Comparison of ENCODE assay signal across 17 cellular contexts in the genomic region with DNA sequence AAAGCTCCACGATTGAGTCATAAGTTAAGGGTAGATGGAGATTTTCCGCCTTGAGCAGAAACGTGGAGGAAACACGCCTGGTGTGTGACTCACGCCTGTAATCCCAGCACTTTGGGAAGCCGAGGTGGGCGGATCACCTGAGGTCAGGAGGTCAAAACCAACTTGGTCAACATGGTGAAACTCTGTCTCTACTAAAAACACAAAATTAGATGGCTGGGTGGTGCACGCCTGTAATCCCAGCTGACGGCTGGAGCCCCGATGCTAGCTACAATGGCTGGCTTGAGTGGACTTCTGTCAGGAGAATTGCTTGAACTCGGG. TPM values are rescaled to one million over a fixed set of nuclear protein-coding genes. Genes with fewer than 3 reads are reported as not detected.
DNase-seq lines count a peak whose midpoint lies in the region; ATAC-seq and TF ChIP-seq lines count a peak whose summit lies in the region.
"Had no signal": no experiment of that assay in that cellular context is flagged by ENCODE, and none has a peak within 500 bp of the region (broad histone marks: within the 10 kb centered on the region; RNA-seq: fewer than 3 reads in every experiment).

No MANE protein-coding gene starts in this region.

- intact Hi-C loops in ovary (cut with DNase I), result no loop called here
- intact Hi-C loops in activated T-helper 1 cell treated with anti-CD3 and anti-CD28 coated beads, Interleukin-12 subunit alpha, Interleukin-12 subunit beta, Interleukin-2, Interleukin-4 antibody, amounts not matched to agents 30 ng/mL and 10 ng/mL and 1 ng/mL, durations not matched to agents 14 hours and 24 hours and 36 hours (cut with micrococcal nuclease), result no loop called here

- no peak overlapping the region for H3K27ac ChIP-seq in ovary
- H3K27ac ChIP-seq: SK-N-MC, testis had no signal

- 85 to 89% (median 87%) methylated on average over 11 of the region's 11 CpGs for WGBS in ovary, 3 donors

- no peak for ATAC-seq in HG03442 (IDR thresholded peaks at IDR 0.05; ENCODE audit: unreplicated experiment)

- no peak overlapping the region for H3K4me3 ChIP-seq in cardiac fibroblast (replicated peaks in 1 of 2; ENCODE audit: low read depth in 2 of 2, low read length in 2 of 2)
- no peak overlapping the region for H3K4me3 ChIP-seq in ovary
- H3K4me3 ChIP-seq: heart right ventricle, SK-N-MC, spleen, testis had no signal

- no peaks in the 10 kb centered on the region for H3K27me3 ChIP-seq in ovary
- H3K27me3 ChIP-seq: heart right ventricle, spleen, testis had no signal

- no peaks in the 10 kb centered on the region for H3K9me3 ChIP-seq in ovary
- H3K9me3 ChIP-seq: heart right ventricle, spleen, testis had no signal

- TF ChIP-seq POLR2A in ovary (IDR thresholded peaks at IDR 0.05), result no peak

- TF ChIP-seq EP300 in ovary (IDR thresholded peaks at IDR 0.05), result no peak

- TF ChIP-seq CTCF in cardiac fibroblast (IDR thresholded peaks at IDR 0.05; ENCODE audit: low read depth, low read length), result no peak
- no peak for TF ChIP-seq CTCF in nephron progenitor cell (IDR thresholded peaks at IDR 0.05)
- no peak for TF ChIP-seq CTCF in ovary (IDR thresholded peaks at IDR 0.05)

- H3K36me3 Mint-ChIP-seq in nephron progenitor cell (ENCODE audit: low read depth), result no peaks in the 10 kb centered on the region
- peaks cover 11% of the 10 kb centered on the region for H3K36me3 Mint-ChIP-seq in activated T-helper 1 cell treated with anti-CD3 and anti-CD28 coated beads, Interleukin-12 subunit alpha, Interleukin-12 subunit beta, Interleukin-2, Interleukin-4 antibody, amounts not matched to agents 30 ng/mL and 10 ng/mL and 1 ng/mL, durations not matched to agents 14 hours and 24 hours and 36 hours (ENCODE audit: low read depth)

- H3K4me3 Mint-ChIP-seq in nephron progenitor cell, result no peak overlapping the region
- H3K4me3 Mint-ChIP-seq in activated T-helper 1 cell treated with anti-CD3 and anti-CD28 coated beads, Interleukin-12 subunit alpha, Interleukin-12 subunit beta, Interleukin-2, Interleukin-4 antibody, amounts not matched to agents 30 ng/mL and 10 ng/mL and 1 ng/mL, durations not matched to agents 14 hours and 24 hours and 36 hours, result no peak overlapping the region
- H3K4me3 Mint-ChIP-seq: CD4-positive, alpha-beta T cell; IgD-negative memory B cell had no signal

- peak; percentile 84 for DNase-seq in EL
- peak; percentile 85 for DNase-seq in HT1080 (ENCODE audit: low read depth)
- peak; percentile 52 to 64 for DNase-seq in cardiac fibroblast (ENCODE audit: low read depth in 2 of 2)
- DNase-seq in nephron progenitor cell, result no peak
- DNase-seq in ovary, result no peak
- no peak for DNase-seq in NCI-H1048 (lab: John Stamatoyannopoulos, UW)
- DNase-seq in activated T-helper 1 cell treated with anti-CD3 and anti-CD28 coated beads, Interleukin-12 subunit alpha, Interleukin-12 subunit beta, Interleukin-2, Interleukin-4 antibody, amounts not matched to agents 30 ng/mL and 10 ng/mL and 1 ng/mL, durations not matched to agents 14 hours and 24 hours and 36 hours (ENCODE audit: low spot score), result no peak
- DNase-seq: activated T-cell treated with anti-CD3 and anti-CD28 coated beads for 4 hours; CD4-positive, alpha-beta T cell; effector CD4-positive, alpha-beta T cell; heart right ventricle; NCI-H1694 treated with DMSO at 0.1 percent for 48 hours; spleen; testis had no signal

- no peaks in the 10 kb centered on the region for H3K4me1 ChIP-seq in ovary (ENCODE audit: insufficient read depth)
- H3K4me1 ChIP-seq: testis had no signal

- H3K9me3 Mint-ChIP-seq in nephron progenitor cell, result no peaks in the 10 kb centered on the region
- no peaks in the 10 kb centered on the region for H3K9me3 Mint-ChIP-seq in activated T-helper 1 cell treated with anti-CD3 and anti-CD28 coated beads, Interleukin-12 subunit alpha, Interleukin-12 subunit beta, Interleukin-2, Interleukin-4 antibody, amounts not matched to agents 30 ng/mL and 10 ng/mL and 1 ng/mL, durations not matched to agents 14 hours and 24 hours and 36 hours
- H3K9me3 Mint-ChIP-seq: CD4-positive, alpha-beta T cell; IgD-negative memory B cell had no signal

- peak overlapping the region; percentile 78 for H3K27ac Mint-ChIP-seq in nephron progenitor cell
- H3K27ac Mint-ChIP-seq in activated T-helper 1 cell treated with anti-CD3 and anti-CD28 coated beads, Interleukin-12 subunit alpha, Interleukin-12 subunit beta, Interleukin-2, Interleukin-4 antibody, amounts not matched to agents 30 ng/mL and 10 ng/mL and 1 ng/mL, durations not matched to agents 14 hours and 24 hours and 36 hours, result no peak overlapping the region
- H3K27ac Mint-ChIP-seq: CD4-positive, alpha-beta T cell; IgD-negative memory B cell had no signal

- no peaks in the 10 kb centered on the region for H3K36me3 ChIP-seq in ovary

- H3K4me1 Mint-ChIP-seq in nephron progenitor cell, result peaks cover 19% of the 10 kb centered on the region
- peaks cover 12% of the 10 kb centered on the region for H3K4me1 Mint-ChIP-seq in activated T-helper 1 cell treated with anti-CD3 and anti-CD28 coated beads, Interleukin-12 subunit alpha, Interleukin-12 subunit beta, Interleukin-2, Interleukin-4 antibody, amounts not matched to agents 30 ng/mL and 10 ng/mL and 1 ng/mL, durations not matched to agents 14 hours and 24 hours and 36 hours (ENCODE audit: low read depth)
- H3K4me1 Mint-ChIP-seq: IgD-negative memory B cell had no signal

- H3K27me3 Mint-ChIP-seq in nephron progenitor cell (ENCODE audit: low read depth, poor library complexity), result no peaks in the 10 kb centered on the region
- no peaks in the 10 kb centered on the region for H3K27me3 Mint-ChIP-seq in activated T-helper 1 cell treated with anti-CD3 and anti-CD28 coated beads, Interleukin-12 subunit alpha, Interleukin-12 subunit beta, Interleukin-2, Interleukin-4 antibody, amounts not matched to agents 30 ng/mL and 10 ng/mL and 1 ng/mL, durations not matched to agents 14 hours and 24 hours and 36 hours (ENCODE audit: insufficient read depth)
- H3K27me3 Mint-ChIP-seq: CD4-positive, alpha-beta T cell; IgD-negative memory B cell had no signal

RNA-seq across cellular contexts. Expression of gene DGCR8, which starts 17.3 kb away (rescaled TPM):
- 22.9 and 25.9 TPM in 2 replicates for total RNA-seq in HT1080 (2014; rRNA removed; shearing (Covaris generic))
- polyA plus RNA-seq in HT1080 (2015; cell fraction: cytosol; rRNA removed), result 11.8 and 12.0 TPM in 2 replicates
- 69.1 and 69.6 TPM in 2 replicates for polyA plus RNA-seq in HT1080 (2015; cell fraction: nucleus; rRNA removed)
- total RNA-seq in ovary, result 10 to 100 TPM; 15.9 to 46.5 (median 40.1) TPM
- 10 to 100 TPM; 17.2 to 21.4 TPM for polyA plus RNA-seq in ovary
- 79.3 and 81.0 TPM in 2 replicates for total RNA-seq in activated T-helper 1 cell treated with anti-CD3 and anti-CD28 coated beads, Interleukin-12 subunit alpha, Interleukin-12 subunit beta, Interleukin-2, Interleukin-4 antibody, amounts not matched to agents 30 ng/mL and 10 ng/mL and 1 ng/mL, durations not matched to agents 14 hours and 24 hours and 36 hours

RNA-seq across cellular contexts. Expression of gene TANGO2, which starts 41.8 kb away (rescaled TPM):
- total RNA-seq in HT1080 (2014; rRNA removed; shearing (Covaris generic)), result 17.2 and 18.8 TPM in 2 replicates
- 13.9 and 17.9 TPM in 2 replicates for polyA plus RNA-seq in HT1080 (2015; cell fraction: cytosol; rRNA removed)
- 19.0 and 23.6 TPM in 2 replicates for polyA plus RNA-seq in HT1080 (2015; cell fraction: nucleus; rRNA removed)
- total RNA-seq in ovary, result 10 to 100 TPM; 11.8 to 17.5 (median 13.3) TPM
- polyA plus RNA-seq in ovary, result 10 to 100 TPM; 11.0 to 17.2 TPM
- total RNA-seq in activated T-helper 1 cell treated with anti-CD3 and anti-CD28 coated beads, Interleukin-12 subunit alpha, Interleukin-12 subunit beta, Interleukin-2, Interleukin-4 antibody, amounts not matched to agents 30 ng/mL and 10 ng/mL and 1 ng/mL, durations not matched to agents 14 hours and 24 hours and 36 hours, result 29.2 and 30.0 TPM in 2 replicates

RNA-seq across cellular contexts. Expression of gene ARVCF, which starts 46.1 kb away (rescaled TPM):
- total RNA-seq in HT1080 (2014; rRNA removed; shearing (Covaris generic)), result 3.7 and 8.4 TPM in 2 replicates
- 2.7 and 3.2 TPM in 2 replicates for polyA plus RNA-seq in HT1080 (2015; cell fraction: cytosol; rRNA removed)
- 17.3 and 19.9 TPM in 2 replicates for polyA plus RNA-seq in HT1080 (2015; cell fraction: nucleus; rRNA removed)
- total RNA-seq in ovary, result 10 to 100 TPM in 6 of 7 donors, 1 to 10 TPM in 1; 9.0 to 23.8 (median 14.0) TPM
- 10 to 100 TPM in 1 of 2 donors, under 1 TPM in 1; 0.42 to 17.4 TPM for polyA plus RNA-seq in ovary
- total RNA-seq in activated T-helper 1 cell treated with anti-CD3 and anti-CD28 coated beads, Interleukin-12 subunit alpha, Interleukin-12 subunit beta, Interleukin-2, Interleukin-4 antibody, amounts not matched to agents 30 ng/mL and 10 ng/mL and 1 ng/mL, durations not matched to agents 14 hours and 24 hours and 36 hours, result 2.4 and 3.1 TPM in 2 replicates

RNA-seq across cellular contexts. Expression of gene RANBP1, which starts 53.2 kb away (rescaled TPM):
- 801 and 856 TPM in 2 replicates for total RNA-seq in HT1080 (2014; rRNA removed; shearing (Covaris generic))
- 478 and 483 TPM in 2 replicates for polyA plus RNA-seq in HT1080 (2015; cell fraction: cytosol; rRNA removed)
- 192 and 213 TPM in 2 replicates for polyA plus RNA-seq in HT1080 (2015; cell fraction: nucleus; rRNA removed)
- total RNA-seq in ovary, result 100 to 1,000 TPM in 2 of 7 donors, 10 to 100 TPM in 5; 62.8 to 198 (median 82.8) TPM
- 10 to 100 TPM; 79.9 to 80.2 TPM for polyA plus RNA-seq in ovary
- total RNA-seq in activated T-helper 1 cell treated with anti-CD3 and anti-CD28 coated beads, Interleukin-12 subunit alpha, Interleukin-12 subunit beta, Interleukin-2, Interleukin-4 antibody, amounts not matched to agents 30 ng/mL and 10 ng/mL and 1 ng/mL, durations not matched to agents 14 hours and 24 hours and 36 hours, result 509 and 524 TPM in 2 replicates

RNA-seq across cellular contexts. Expression of gene TRMT2A, which starts 54.3 kb away (rescaled TPM):
- 93.4 and 94.3 TPM in 2 replicates for total RNA-seq in HT1080 (2014; rRNA removed; shearing (Covaris generic))
- 42.0 and 48.3 TPM in 2 replicates for polyA plus RNA-seq in HT1080 (2015; cell fraction: cytosol; rRNA removed)
- polyA plus RNA-seq in HT1080 (2015; cell fraction: nucleus; rRNA removed), result 244 and 247 TPM in 2 replicates
- total RNA-seq in ovary, result 10 to 100 TPM; 35.6 to 59.7 (median 50.1) TPM
- polyA plus RNA-seq in ovary, result 10 to 100 TPM in 1 of 2 donors, 1 to 10 TPM in 1; 2.8 to 44.1 TPM
- 142 and 161 TPM in 2 replicates for total RNA-seq in activated T-helper 1 cell treated with anti-CD3 and anti-CD28 coated beads, Interleukin-12 subunit alpha, Interleukin-12 subunit beta, Interleukin-2, Interleukin-4 antibody, amounts not matched to agents 30 ng/mL and 10 ng/mL and 1 ng/mL, durations not matched to agents 14 hours and 24 hours and 36 hours

Comparison
In these comparisons a context has a peak if more than half of its experiments do, and no peak if none do; other contexts are left out.
1. DNase-seq: peak in EL (single experiment), HT1080 (single experiment) and cardiac fibroblast (2 of 2); none in nephron progenitor cell (single experiment), ovary (0 of 5), NCI-H1048 (single experiment) and activated T-helper 1 cell treated with anti-CD3 and anti-CD28 coated beads, Interleukin-12 subunit alpha, Interleukin-12 subunit beta, Interleukin-2, Interleukin-4 antibody, amounts not matched to agents 30 ng/mL and 10 ng/mL and 1 ng/mL, durations not matched to agents 14 hours and 24 hours and 36 hours (single experiment).